Comparison of ENCODE assay signal across 16 cellular contexts in genomic region chr2:36329746-36330145, GRCh38. TPM values are rescaled to one million over a fixed set of nuclear protein-coding genes. Genes with fewer than 3 reads are reported as not detected.
A peak's percentile ranks its signal among the peaks of the same experiment; 100 is the strongest.
DNase-seq lines count a peak whose midpoint lies in the region; ATAC-seq and TF ChIP-seq lines count a peak whose summit lies in the region.
"Had no signal": no experiment of that assay in that cellular context is flagged by ENCODE, and none has a peak within 500 bp of the region (broad histone marks: within the 10 kb centered on the region; RNA-seq: fewer than 3 reads in every experiment).

No MANE protein-coding gene starts in this region.

- H3K4me1 ChIP-seq in GM23248 (ENCODE audit: insufficient read depth) (peaks cover 26% of the 10 kb centered on the region), spleen (no peaks in the 10 kb centered on the region)
- no peaks in the 10 kb centered on the region for H3K4me1 ChIP-seq in CD8-positive, alpha-beta memory T cell (ENCODE audit: insufficient read depth, low read length)
- H3K4me1 ChIP-seq: right atrium auricular region had no signal

- H3K9me3 ChIP-seq in GM23248 (ENCODE audit: low read depth), result no peaks in the 10 kb centered on the region
- no peaks in the 10 kb centered on the region for H3K9me3 ChIP-seq in spleen
- H3K9me3 ChIP-seq in CD8-positive, alpha-beta memory T cell (ENCODE audit: low read length), result no peaks in the 10 kb centered on the region
- H3K9me3 ChIP-seq: right atrium auricular region, SJCRH30 had no signal

- peaks cover 15% of the 10 kb centered on the region for H3K4me1 Mint-ChIP-seq in WTC11
- peaks cover 6 to 8% (median 6%) of the 10 kb centered on the region in 3 donors for H3K4me1 Mint-ChIP-seq in CD8-positive, alpha-beta memory T cell
- H3K4me1 Mint-ChIP-seq in activated CD8-positive, alpha-beta T cell treated with anti-CD3 and anti-CD28 coated beads, Interleukin-2, amount 10 ng/mL, durations not matched to agents 7 days and 5 days (ENCODE audit: low read depth), result peaks cover 7% of the 10 kb centered on the region

- no peaks in the 10 kb centered on the region for H3K9me2 ChIP-seq in GM23248 (ENCODE audit: insufficient read depth)

- peak overlapping the region; percentile 50 for H3K9ac ChIP-seq in GM23248

- peak; percentile 89 for DNase-seq in GM23248
- no peak for DNase-seq in WTC11 (ENCODE audit: low spot score)
- DNase-seq in fibroblast of the aortic adventitia (ENCODE audit: low read depth), result peak; percentile 40
- DNase-seq in skeletal muscle cell (ENCODE audit: low read depth), result peak; percentile 17
- no peak for DNase-seq in spleen
- DNase-seq in CD8-positive, alpha-beta memory T cell, result no peak
- no peak for DNase-seq in activated CD8-positive, alpha-beta T cell treated with anti-CD3 and anti-CD28 coated beads, Interleukin-2, amount 10 ng/mL, durations not matched to agents 7 days and 5 days
- no peak for DNase-seq in NOMO-1 (lab: John Stamatoyannopoulos, UW; ENCODE audit: unreplicated experiment in 2 of 2)
- DNase-seq: activated T-cell treated with anti-CD3 and anti-CD28 coated beads, Interleukin-2, amount 50 U/mL, for 1 hour; H7; immature natural killer cell; naive thymus-derived CD4-positive, alpha-beta T cell; NCI-H1694 treated with DMSO at 0.1 percent for 48 hours; NCI-H82; SJCRH30 had no signal

- peak overlapping the region; percentile 43 for H3K4me2 ChIP-seq in GM23248 (ENCODE audit: unreplicated experiment)

- no peak overlapping the region for H3K4me3 Mint-ChIP-seq in WTC11
- no peak overlapping the region for H3K4me3 Mint-ChIP-seq in CD8-positive, alpha-beta memory T cell
- no peak overlapping the region for H3K4me3 Mint-ChIP-seq in activated CD8-positive, alpha-beta T cell treated with anti-CD3 and anti-CD28 coated beads, Interleukin-2, amount 10 ng/mL, durations not matched to agents 7 days and 5 days
- H3K4me3 Mint-ChIP-seq: immature natural killer cell; naive thymus-derived CD4-positive, alpha-beta T cell had no signal

- H3K36me3 ChIP-seq in GM23248 (ENCODE audit: low read depth), result no peaks in the 10 kb centered on the region
- no peaks in the 10 kb centered on the region for H3K36me3 ChIP-seq in spleen
- no peaks in the 10 kb centered on the region for H3K36me3 ChIP-seq in CD8-positive, alpha-beta memory T cell (ENCODE audit: insufficient read depth, low read length)
- H3K36me3 ChIP-seq: right atrium auricular region, SJCRH30 had no signal

- peaks cover 31% of the 10 kb centered on the region for H3F3A ChIP-seq in GM23248 (ENCODE audit: insufficient read depth)

- peak overlapping the region; percentile 81 for H3K27ac ChIP-seq in GM23248
- no peak overlapping the region for H3K27ac ChIP-seq in spleen
- H3K27ac ChIP-seq in CD8-positive, alpha-beta memory T cell (ENCODE audit: low read depth, low read length), result no peak overlapping the region
- H3K27ac ChIP-seq: right atrium auricular region, SJCRH30 had no signal

- H3K36me3 Mint-ChIP-seq in WTC11, result no peaks in the 10 kb centered on the region
- no peaks in the 10 kb centered on the region for H3K36me3 Mint-ChIP-seq in CD8-positive, alpha-beta memory T cell
- H3K36me3 Mint-ChIP-seq in activated CD8-positive, alpha-beta T cell treated with anti-CD3 and anti-CD28 coated beads, Interleukin-2, amount 10 ng/mL, durations not matched to agents 7 days and 5 days (ENCODE audit: low read depth), result no peaks in the 10 kb centered on the region
- H3K36me3 Mint-ChIP-seq: immature natural killer cell; naive thymus-derived CD4-positive, alpha-beta T cell had no signal

- H3K9me3 Mint-ChIP-seq in WTC11, result no peaks in the 10 kb centered on the region
- no peaks in the 10 kb centered on the region for H3K9me3 Mint-ChIP-seq in CD8-positive, alpha-beta memory T cell
- no peaks in the 10 kb centered on the region for H3K9me3 Mint-ChIP-seq in activated CD8-positive, alpha-beta T cell treated with anti-CD3 and anti-CD28 coated beads, Interleukin-2, amount 10 ng/mL, durations not matched to agents 7 days and 5 days (ENCODE audit: insufficient read depth)
- H3K9me3 Mint-ChIP-seq: immature natural killer cell; naive thymus-derived CD4-positive, alpha-beta T cell had no signal

- H4K20me1 ChIP-seq in GM23248 (ENCODE audit: insufficient read depth), result no peaks in the 10 kb centered on the region

- no peak overlapping the region for H2AFZ ChIP-seq in GM23248

- in situ Hi-C loops in GM23248 (cut with MboI), result no loop called here

- no peaks in the 10 kb centered on the region for H3K27me3 Mint-ChIP-seq in WTC11 (ENCODE audit: low read depth)
- no peaks in the 10 kb centered on the region for H3K27me3 Mint-ChIP-seq in CD8-positive, alpha-beta memory T cell
- H3K27me3 Mint-ChIP-seq in activated CD8-positive, alpha-beta T cell treated with anti-CD3 and anti-CD28 coated beads, Interleukin-2, amount 10 ng/mL, durations not matched to agents 7 days and 5 days (ENCODE audit: low read depth), result peaks cover 5% of the 10 kb centered on the region

- H3K27me3 ChIP-seq in GM23248 (replicated peaks; ENCODE audit: insufficient read depth) (no peaks in the 10 kb centered on the region), spleen (replicated peaks in 1 of 7) (no peaks in the 10 kb centered on the region)
- H3K27me3 ChIP-seq in CD8-positive, alpha-beta memory T cell (ENCODE audit: insufficient read depth, low read length, poor library complexity, severe bottlenecking), result no peaks in the 10 kb centered on the region
- H3K27me3 ChIP-seq: right atrium auricular region, SJCRH30 had no signal

- TF ChIP-seq CTCF in WTC11 (IDR thresholded peaks at IDR 0.05) (no peak), fibroblast of the aortic adventitia (IDR thresholded peaks at IDR 0.05; ENCODE audit: insufficient read depth, low read length) (no peak), spleen (IDR thresholded peaks at IDR 0.05 in 8 of 11, conservative IDR thresholded peaks at IDR 0.05 in 3 of 11) (no peak)

- peak; percentile 16; the same call in 1 of the 2 replicates for ATAC-seq in WTC11
- ATAC-seq in activated CD8-positive, alpha-beta T cell treated with anti-CD3 and anti-CD28 coated beads, Interleukin-2, amount 10 ng/mL, durations not matched to agents 7 days and 5 days, result no peak
- ATAC-seq: naive thymus-derived CD4-positive, alpha-beta T cell had no signal

- intact Hi-C loops in spleen (cut with DNase I; ENCODE audit: low total_unique reads), result no loop called here

- TF ChIP-seq POLR2A in spleen (IDR thresholded peaks at IDR 0.05), result no peak

- no peak overlapping the region for H3K27ac Mint-ChIP-seq in WTC11
- H3K27ac Mint-ChIP-seq in CD8-positive, alpha-beta memory T cell, result peak overlapping the region in 1 of 8 donors; percentile 18
- H3K27ac Mint-ChIP-seq in activated CD8-positive, alpha-beta T cell treated with anti-CD3 and anti-CD28 coated beads, Interleukin-2, amount 10 ng/mL, durations not matched to agents 7 days and 5 days, result no peak overlapping the region
- H3K27ac Mint-ChIP-seq: immature natural killer cell; naive thymus-derived CD4-positive, alpha-beta T cell had no signal

- POLR2A ChIA-PET in WTC11 (lab: Charles Lee), result no interaction called here
- POLR2A ChIA-PET in CD8-positive, alpha-beta memory T cell (lab: Charles Lee), result no interaction called here
- POLR2A ChIA-PET in activated CD8-positive, alpha-beta T cell treated with anti-CD3 and anti-CD28 coated beads, Interleukin-2, amount 10 ng/mL, durations not matched to agents 7 days and 5 days (lab: Charles Lee), result no interaction called here

- no peaks in the 10 kb centered on the region for H3K79me2 ChIP-seq in GM23248 (ENCODE audit: insufficient read depth)

- no peak overlapping the region for H3K4me3 ChIP-seq in GM23248
- no peak overlapping the region for H3K4me3 ChIP-seq in fibroblast of the aortic adventitia (ENCODE audit: low read depth, low read length)
- no peak overlapping the region for H3K4me3 ChIP-seq in skeletal muscle cell (ENCODE audit: low read depth, low read length)
- no peak overlapping the region for H3K4me3 ChIP-seq in spleen
- H3K4me3 ChIP-seq in CD8-positive, alpha-beta memory T cell (ENCODE audit: low read length), result no peak overlapping the region
- H3K4me3 ChIP-seq: right atrium auricular region, SJCRH30 had no signal

- CTCF ChIA-PET in WTC11 (lab: Charles Lee), result no interaction called here
- CTCF ChIA-PET in CD8-positive, alpha-beta memory T cell (lab: Charles Lee), result no interaction called here
- CTCF ChIA-PET in activated CD8-positive, alpha-beta T cell treated with anti-CD3 and anti-CD28 coated beads, Interleukin-2, amount 10 ng/mL, durations not matched to agents 7 days and 5 days (lab: Charles Lee), result no interaction called here

- 57% methylated on average over 4 of the region's 4 CpGs for WGBS in GM23248 (ENCODE audit: low coverage in 1 of 2, low lambda C conversion rate in 2 of 2, missing lambda C conversion rate in 2 of 2), 2 experiments
- 71 to 93% (median 88%) methylated on average over 4 of the region's 4 CpGs for WGBS in spleen, 5 donors

TF ChIP-seq in WTC11, 78 proteins besides CTCF, POLR2A, EP300 and RAD21 (continues in another document):
- no peak for TF ChIP-seq ZNF423 (CRISPR knock-in tag; IDR thresholded peaks at IDR 0.05)

RNA-seq across cellular contexts. Expression of gene CRIM1, which starts 25.8 kb away (rescaled TPM):
- 485 and 499 TPM in 2 replicates for total RNA-seq in GM23248 (2014; rRNA removed; shearing (Covaris generic))
- polyA plus RNA-seq in GM23248 (2016; fragmentation: Nextera tagmentation; extraction: Ambion mirVana), result 76.4 and 77.4 TPM in 2 replicates
- total RNA-seq in WTC11 (2021), result 24.1 to 25.1 TPM (median 24.3 TPM) in 3 replicates
- 100 and 108 TPM in 2 replicates for total RNA-seq in fibroblast of the aortic adventitia (ENCODE audit: low replicate concordance)
- total RNA-seq in spleen, result 100 to 1,000 TPM in 6 of 7 donors, 10 to 100 TPM in 1; 91.5 to 213 (median 120) TPM
- 10 to 100 TPM in 1 of 3 donors, 1 to 10 TPM in 2; 7.1 to 14.1 (median 7.1) TPM for polyA plus RNA-seq in spleen
- 10 to 100 TPM; 10.7 to 11.1 TPM for total RNA-seq in CD8-positive, alpha-beta memory T cell
- 2.5 TPM for polyA plus RNA-seq in CD8-positive, alpha-beta memory T cell
- total RNA-seq in activated CD8-positive, alpha-beta T cell treated with anti-CD3 and anti-CD28 coated beads, Interleukin-2, amount 10 ng/mL, durations not matched to agents 7 days and 5 days, result 1 to 10 TPM; 3.7 to 4.4 TPM

Comparison
In these comparisons a context has a peak if more than half of its experiments do, and no peak if none do; other contexts are left out.
1. DNase-seq: peak in GM23248 (single experiment), fibroblast of the aortic adventitia (single experiment) and skeletal muscle cell (single experiment); none in WTC11 (single experiment), spleen (single experiment), CD8-positive, alpha-beta memory T cell (0 of 5), activated CD8-positive, alpha-beta T cell treated with anti-CD3 and anti-CD28 coated beads, Interleukin-2, amount 10 ng/mL, durations not matched to agents 7 days and 5 days (single experiment) and NOMO-1 (0 of 2).